20 cellular contexts compared by ENCODE assay signal in genomic region chr4:67892905-67893304, GRCh38. TPM values are rescaled to one million over a fixed set of nuclear protein-coding genes. Genes with fewer than 3 reads are reported as not detected.
DNase-seq lines count a peak whose midpoint lies in the region; ATAC-seq and TF ChIP-seq lines count a peak whose summit lies in the region.
"Had no signal": no experiment of that assay in that cellular context is flagged by ENCODE, and none has a peak within 500 bp of the region (broad histone marks: within the 10 kb centered on the region; RNA-seq: fewer than 3 reads in every experiment).

No MANE protein-coding gene starts in this region.

- no peaks in the 10 kb centered on the region for H3K27me3 Mint-ChIP-seq in WTC11 (ENCODE audit: low read depth)
- H3K27me3 Mint-ChIP-seq: activated T-helper 17 cell treated with anti-CD3 and anti-CD28 coated beads, Interleukin-2, amount 50 U/mL, for 72 hours had no signal

- no peak overlapping the region for H3K4me3 Mint-ChIP-seq in WTC11
- no peak overlapping the region for H3K4me3 Mint-ChIP-seq in stimulated activated effector memory CD8-positive, alpha-beta T cell treated with anti-CD3 and anti-CD28 coated beads, Interleukin-12 subunit alpha, Interleukin-12 subunit beta, amount 100 ng/mL, for 72 hours
- H3K4me3 Mint-ChIP-seq: activated CD8-positive, alpha-beta T cell treated with anti-CD3 and anti-CD28 coated beads, Interleukin-2, amount 10 ng/mL, durations not matched to agents 7 days and 5 days; activated T-helper 17 cell treated with anti-CD3 and anti-CD28 coated beads, Interleukin-2, amount 50 U/mL, for 72 hours had no signal

- no peak for TF ChIP-seq POLR2A in HCT116 (IDR thresholded peaks at IDR 0.05; ENCODE audit: borderline replicate concordance, extremely low read depth, insufficient read depth, insufficient read length)

- H3K79me2 ChIP-seq in HCT116 (ENCODE audit: insufficient read depth, low read length) = no peaks in the 10 kb centered on the region

- no peak overlapping the region for H3K4me2 ChIP-seq in HCT116 (ENCODE audit: low read length)
- H3K4me2 ChIP-seq: BLaER1 had no signal

- TF ChIP-seq CTCF in AG09309 (IDR thresholded peaks at IDR 0.05; ENCODE audit: control insufficient read depth, insufficient read depth, low read depth, low read length, missing control alignments) (peak; percentile 38), HCT116 (IDR thresholded peaks at IDR 0.05 in 2 of 3, conservative IDR thresholded peaks at IDR 0.05 in 1 of 3; ENCODE audit: borderline replicate concordance in 1 of 3, insufficient read depth in 1 of 3, low read depth in 2 of 3, low read length in 2 of 3) (peak in 2 of 3 experiments; percentile 13 to 25; a peak in 1 of 6 replicates), WTC11 (IDR thresholded peaks at IDR 0.05) (no peak)

- intact Hi-C loops in HCT116 (cut with micrococcal nuclease) = no loop called here

- no peak overlapping the region for H3K27ac Mint-ChIP-seq in WTC11
- H3K27ac Mint-ChIP-seq in stimulated activated effector memory CD8-positive, alpha-beta T cell treated with anti-CD3 and anti-CD28 coated beads, Interleukin-12 subunit alpha, Interleukin-12 subunit beta, amount 100 ng/mL, for 72 hours = no peak overlapping the region
- H3K27ac Mint-ChIP-seq: activated CD8-positive, alpha-beta T cell treated with anti-CD3 and anti-CD28 coated beads, Interleukin-2, amount 10 ng/mL, durations not matched to agents 7 days and 5 days; activated T-helper 17 cell treated with anti-CD3 and anti-CD28 coated beads, Interleukin-2, amount 50 U/mL, for 72 hours had no signal

- DNase-seq in AG09309 (ENCODE audit: low read depth) (no peak), HCT116 (ENCODE audit: low read depth, low spot score) (no peak), WTC11 (ENCODE audit: low spot score) (peak; percentile 26), iPS DF 6.9 (ENCODE audit: low read depth, low spot score) (peak; percentile 13)
- DNase-seq in stimulated activated effector memory CD8-positive, alpha-beta T cell treated with anti-CD3 and anti-CD28 coated beads, Interleukin-12 subunit alpha, Interleukin-12 subunit beta, amount 100 ng/mL, for 72 hours (ENCODE audit: low spot score in 2 of 2) = no peak
- no peak for DNase-seq in central memory CD4-positive, alpha-beta T cell
- DNase-seq: activated CD8-positive, alpha-beta T cell treated with anti-CD3 and anti-CD28 coated beads, Interleukin-2, amount 10 ng/mL, durations not matched to agents 7 days and 5 days; cerebellar nuclear complex; glutamatergic neuron; kidney glomerular epithelial cell; NCI-H2029 treated with DMSO at 0.1 percent for 48 hours; NCI-H526; substantia nigra had no signal

- peaks cover 7% of the 10 kb centered on the region for H3K4me1 Mint-ChIP-seq in WTC11
- H3K4me1 Mint-ChIP-seq in stimulated activated effector memory CD8-positive, alpha-beta T cell treated with anti-CD3 and anti-CD28 coated beads, Interleukin-12 subunit alpha, Interleukin-12 subunit beta, amount 100 ng/mL, for 72 hours = no peaks in the 10 kb centered on the region
- H3K4me1 Mint-ChIP-seq: activated T-helper 17 cell treated with anti-CD3 and anti-CD28 coated beads, Interleukin-2, amount 50 U/mL, for 72 hours had no signal

- no peaks in the 10 kb centered on the region for H4K20me1 ChIP-seq in HCT116 (ENCODE audit: insufficient read depth)
- H4K20me1 ChIP-seq: BLaER1 had no signal

- CTCF ChIA-PET in HCT116 (lab: Charles Lee) (interaction anchor here (1.2 kb wide), 1 partner anchor 18 kb away, joined by 4 read pairs; no protein-coding TSS in a partner anchor), WTC11 (lab: Charles Lee) (interaction anchor here (0.6 to 1.7 kb wide), 11 partner anchors 14 to 380 kb away, joined by 3 to 17 read pairs (median 4); no protein-coding TSS in a partner anchor)

- H3K4me1 ChIP-seq in HCT116 (ENCODE audit: control insufficient read depth in 1 of 2, insufficient read depth in 2 of 2, low read length in 2 of 2) (no peaks in the 10 kb centered on the region), iPS DF 6.9 (ENCODE audit: control insufficient read depth, insufficient read depth, low read length) (no peaks in the 10 kb centered on the region)
- H3K4me1 ChIP-seq: right atrium auricular region had no signal

- H3K9me3 Mint-ChIP-seq in WTC11 = peaks cover 10% of the 10 kb centered on the region
- peaks cover 3% of the 10 kb centered on the region for H3K9me3 Mint-ChIP-seq in stimulated activated effector memory CD8-positive, alpha-beta T cell treated with anti-CD3 and anti-CD28 coated beads, Interleukin-12 subunit alpha, Interleukin-12 subunit beta, amount 100 ng/mL, for 72 hours
- H3K9me3 Mint-ChIP-seq: activated T-helper 17 cell treated with anti-CD3 and anti-CD28 coated beads, Interleukin-2, amount 50 U/mL, for 72 hours had no signal

- H3K9me3 ChIP-seq in HCT116 (ENCODE audit: control insufficient read depth in 1 of 2, insufficient read depth in 1 of 2, low read depth in 1 of 2, low read length in 2 of 2) (no peaks in the 10 kb centered on the region), iPS DF 6.9 (ENCODE audit: control insufficient read depth, insufficient read depth, low read length) (no peaks in the 10 kb centered on the region)
- H3K9me3 ChIP-seq: neutrophil, right atrium auricular region had no signal

- H3K27ac ChIP-seq in HCT116 (ENCODE audit: low read depth, low read length) (no peak overlapping the region), iPS DF 6.9 (ENCODE audit: low read length) (no peak overlapping the region)
- H3K27ac ChIP-seq: BLaER1, neutrophil, right atrium auricular region had no signal

- no CpG with 5 or more reads among the region's 3 CpGs for whole genome bisulfite sequencing in iPS DF 6.9 (ENCODE audit: insufficient coverage, insufficient read length)

- H3K9ac ChIP-seq in HCT116 (ENCODE audit: low read length) = no peak overlapping the region
- H3K9ac ChIP-seq: BLaER1 had no signal

- no peaks in the 10 kb centered on the region for H3K9me2 ChIP-seq in HCT116 (ENCODE audit: insufficient read depth)

- BruUV-seq in HCT116 (replicated peaks; lab: Mats Ljungman, UMichigan) = no TSS peak

- peak; percentile 30; the same call in 1 of the 2 replicates for TF ChIP-seq RAD21 in HCT116 (IDR thresholded peaks at IDR 0.05; ENCODE audit: low read depth)

- no peak overlapping the region for H2AFZ ChIP-seq in HCT116 (ENCODE audit: low read depth, low read length, poor library complexity, severe bottlenecking)

- H3K36me3 ChIP-seq in HCT116 (ENCODE audit: control insufficient read depth in 1 of 2, insufficient read depth in 2 of 2, low read length in 2 of 2) (no peaks in the 10 kb centered on the region), iPS DF 6.9 (ENCODE audit: control insufficient read depth, insufficient read depth, low read length) (no peaks in the 10 kb centered on the region)
- H3K36me3 ChIP-seq: BLaER1, neutrophil, right atrium auricular region had no signal

- ATAC-seq in HCT116 (peak; percentile 60), WTC11 (peak; percentile 98), HG03469 (IDR thresholded peaks at IDR 0.05; ENCODE audit: unreplicated experiment) (no peak), GM18870 (IDR thresholded peaks at IDR 0.05; ENCODE audit: unreplicated experiment) (no peak)
- no peak for ATAC-seq in stimulated activated effector memory CD8-positive, alpha-beta T cell treated with anti-CD3 and anti-CD28 coated beads, Interleukin-12 subunit alpha, Interleukin-12 subunit beta, amount 100 ng/mL, for 72 hours
- ATAC-seq: activated CD8-positive, alpha-beta T cell treated with anti-CD3 and anti-CD28 coated beads, Interleukin-2, amount 10 ng/mL, durations not matched to agents 7 days and 5 days; activated T-helper 17 cell treated with anti-CD3 and anti-CD28 coated beads, Interleukin-2, amount 50 U/mL, for 72 hours; Panc1 had no signal

- no peak overlapping the region for H3K4me3 ChIP-seq in AG09309 (ENCODE audit: control insufficient read depth, low read depth, low read length)
- H3K4me3 ChIP-seq in HCT116 (replicated peaks in 1 of 2; ENCODE audit: low read depth in 1 of 2, low read length in 2 of 2) = no peak overlapping the region
- no peak overlapping the region for H3K4me3 ChIP-seq in iPS DF 6.9 (ENCODE audit: low read length)
- H3K4me3 ChIP-seq: BLaER1, right atrium auricular region had no signal

- RAD21 ChIA-PET in HCT116 (lab: Charles Lee; ENCODE audit: low non-redundant PET in 1 of 2, low total read pairs in 2 of 2, uncharacterized antibody in 2 of 2, unreplicated experiment in 2 of 2) = no interaction called here

- H3K27me3 ChIP-seq in HCT116 (ENCODE audit: insufficient read depth, low read length) (no peaks in the 10 kb centered on the region), iPS DF 6.9 (ENCODE audit: control insufficient read depth, insufficient read depth, low read length) (no peaks in the 10 kb centered on the region)
- H3K27me3 ChIP-seq: BLaER1, neutrophil, right atrium auricular region had no signal

- no peaks in the 10 kb centered on the region for H3K36me3 Mint-ChIP-seq in WTC11
- H3K36me3 Mint-ChIP-seq in stimulated activated effector memory CD8-positive, alpha-beta T cell treated with anti-CD3 and anti-CD28 coated beads, Interleukin-12 subunit alpha, Interleukin-12 subunit beta, amount 100 ng/mL, for 72 hours = no peaks in the 10 kb centered on the region

- POLR2A ChIA-PET in HCT116 (lab: Charles Lee) (no interaction called here), WTC11 (lab: Charles Lee) (no interaction called here)

TF ChIP-seq in HCT116, 20 proteins besides CTCF, POLR2A, EP300 and RAD21 (continues in another document):
- TF ChIP-seq EZH2phosphoT487 (IDR thresholded peaks at IDR 0.05; ENCODE audit: borderline replicate concordance) = no peak

TF ChIP-seq in WTC11, 78 proteins besides CTCF, POLR2A, EP300 and RAD21:
- no peak for TF ChIP-seq ZNF317 (CRISPR knock-in tag; IDR thresholded peaks at IDR 0.05; ENCODE audit: borderline replicate concordance, low read depth)

RNA-seq across cellular contexts. Expression of gene TMPRSS11D, which starts 9.1 kb away (rescaled TPM):
- total RNA-seq in HCT116 (2021; ENCODE audit: unreplicated experiment) (not detected), WTC11 (2021) (not detected in 3 replicates)
- 0.05 TPM in 1 of 2 replicates, not detected in the other for polyA plus RNA-seq in HCT116 (2012)
- total RNA-seq: activated CD8-positive, alpha-beta T cell treated with anti-CD3 and anti-CD28 coated beads, Interleukin-2, amount 10 ng/mL, durations not matched to agents 7 days and 5 days; activated T-helper 17 cell treated with anti-CD3 and anti-CD28 coated beads, Interleukin-2, amount 50 U/mL, for 72 hours; right atrium auricular region had no signal

Comparison
In these comparisons a context has a peak if more than half of its experiments do, and no peak if none do; other contexts are left out.
1. DNase-seq: peak in WTC11 (single experiment) and iPS DF 6.9 (single experiment); none in AG09309 (single experiment), HCT116 (single experiment), stimulated activated effector memory CD8-positive, alpha-beta T cell treated with anti-CD3 and anti-CD28 coated beads, Interleukin-12 subunit alpha, Interleukin-12 subunit beta, amount 100 ng/mL, for 72 hours (0 of 2) and central memory CD4-positive, alpha-beta T cell (single experiment).
2. ATAC-seq: peak in HCT116 (single experiment) and WTC11 (single experiment); none in stimulated activated effector memory CD8-positive, alpha-beta T cell treated with anti-CD3 and anti-CD28 coated beads, Interleukin-12 subunit alpha, Interleukin-12 subunit beta, amount 100 ng/mL, for 72 hours (single experiment), HG03469 (single experiment) and GM18870 (single experiment).